8 cellular contexts compared by ENCODE assay signal in genomic region chr19:18920400-18920799, GRCh38. TPM values are rescaled to one million over a fixed set of nuclear protein-coding genes. Genes with fewer than 3 reads are reported as not detected.
DNase-seq lines count a peak whose midpoint lies in the region; ATAC-seq and TF ChIP-seq lines count a peak whose summit lies in the region.

No MANE protein-coding gene starts in this region.

- peak overlapping the region; percentile 90 to 94 (median 93) for H3K4me3 Mint-ChIP-seq in T-cell

- H3K9me3 Mint-ChIP-seq in T-cell, result no peaks in the 10 kb centered on the region

- ATAC-seq in T-cell (replicated peaks in 1 of 4) (no peak), GM18520 (IDR thresholded peaks at IDR 0.05; ENCODE audit: unreplicated experiment) (no peak)

- H3K27ac Mint-ChIP-seq in T-cell, result peak overlapping the region; percentile 92 to 93

- CTCF ChIA-PET in T-cell (lab: Charles Lee), result no interaction called here

- no peak for DNase-seq in T-cell
- no peak for DNase-seq in fibroblast of the aortic adventitia (ENCODE audit: low read depth)
- DNase-seq in retinal pigment epithelial cell (ENCODE audit: low read depth), result no peak
- no peak for DNase-seq in NCI-H524 (lab: John Stamatoyannopoulos, UW)
- no peak for DNase-seq in A172 (ENCODE audit: low spot score)
- no peak for DNase-seq in AG20443 (ENCODE audit: low spot score)

- no peak for TF ChIP-seq CTCF in GM12875 (IDR thresholded peaks at IDR 0.05; ENCODE audit: borderline replicate concordance, insufficient read depth, low read depth, low read length)
- TF ChIP-seq CTCF in fibroblast of the aortic adventitia (IDR thresholded peaks at IDR 0.05; ENCODE audit: insufficient read depth, low read length), result no peak
- TF ChIP-seq CTCF in retinal pigment epithelial cell (conservative IDR thresholded peaks at IDR 0.05; ENCODE audit: low read depth, low read length), result no peak

- H3K27me3 Mint-ChIP-seq in T-cell, result no peaks in the 10 kb centered on the region

- peak overlapping the region; percentile 95 for H3K4me3 ChIP-seq in GM12875 (ENCODE audit: low read depth, low read length)
- peak overlapping the region; percentile 100 for H3K4me3 ChIP-seq in fibroblast of the aortic adventitia (ENCODE audit: low read depth, low read length)
- peak overlapping the region; percentile 100 for H3K4me3 ChIP-seq in retinal pigment epithelial cell (ENCODE audit: low read length)

- H3K36me3 Mint-ChIP-seq in T-cell, result peaks cover 16% of the 10 kb centered on the region

- H3K4me1 Mint-ChIP-seq in T-cell, result peaks cover 42 to 47% (median 45%) of the 10 kb centered on the region in 3 donors

- POLR2A ChIA-PET in T-cell (lab: Charles Lee), result no interaction called here

RNA-seq across cellular contexts. Expression of gene DDX49, which starts 0.9 kb away (rescaled TPM):
- total RNA-seq in T-cell, result 10 to 100 TPM; 42.4 to 55.3 (median 48.1) TPM
- total RNA-seq in fibroblast of the aortic adventitia (ENCODE audit: low replicate concordance), result 30.8 and 42.1 TPM in 2 replicates
- total RNA-seq in A172 (2014; rRNA removed; shearing (Covaris generic)), result 65.7 and 73.6 TPM in 2 replicates

RNA-seq across cellular contexts. Expression of gene COPE, which starts 1.2 kb away (rescaled TPM):
- total RNA-seq in T-cell (100 to 1,000 TPM; 148 to 222 (median 189) TPM), fibroblast of the aortic adventitia (ENCODE audit: low replicate concordance) (67.0 and 172 TPM in 2 replicates)
- 429 and 452 TPM in 2 replicates for total RNA-seq in A172 (2014; rRNA removed; shearing (Covaris generic))

RNA-seq across cellular contexts. Expression of gene HOMER3, which starts 20.6 kb away (rescaled TPM):
- 1 to 10 TPM in 4 of 5 donors, under 1 TPM in 1; 0.93 to 1.9 (median 1.3) TPM for total RNA-seq in T-cell
- 68.7 and 131 TPM in 2 replicates for total RNA-seq in fibroblast of the aortic adventitia (ENCODE audit: low replicate concordance)
- 104 and 143 TPM in 2 replicates for total RNA-seq in A172 (2014; rRNA removed; shearing (Covaris generic))

RNA-seq across cellular contexts. Expression of gene CERS1, which starts 24.4 kb away (rescaled TPM):
- under 1 TPM in 2 of 5 donors, not detected in 3; 0.20 TPM for total RNA-seq in T-cell
- total RNA-seq in fibroblast of the aortic adventitia (ENCODE audit: low replicate concordance), result 1.1 and 1.6 TPM in 2 replicates
- 3.1 and 5.3 TPM in 2 replicates for total RNA-seq in A172 (2014; rRNA removed; shearing (Covaris generic))

Comparison
In these comparisons a context has a peak if more than half of its experiments do, and no peak if none do; other contexts are left out.
1. RNA of gene HOMER3, which starts 20.6 kb away (total RNA-seq): 104 to 143 TPM in A172 and 68.7 to 131 TPM in fibroblast of the aortic adventitia; 0.93 to 1.9 TPM in T-cell; every median in the first group is over 10 times any median in the second.
2. Peak in every context shown above with its lines, with median percentiles within 50 percentile points of each other: H3K4me3 ChIP-seq.